ENCODE assay signal across 27 cellular contexts in genomic region chr2:171310889-171311288, GRCh38.
"Had no signal": no experiment of that assay in that cellular context is flagged by ENCODE, and none has a peak within 500 bp of the region (broad histone marks: within the 10 kb centered on the region; RNA-seq: fewer than 3 reads in every experiment).

No MANE protein-coding gene starts in this region.

- H3K27ac Mint-ChIP-seq: activated CD4-positive, alpha-beta T cell treated with anti-CD3 and anti-CD28 coated beads, Interleukin-2, amount 10 ng/mL, durations not matched to agents 24 days and 14 days; activated CD8-positive, alpha-beta memory T cell treated with anti-CD3 and anti-CD28 coated beads, Interleukin-2, amount 10 ng/mL, durations not matched to agents 7 days and 5 days; activated naive CD4-positive, alpha-beta T cell treated with anti-CD3 and anti-CD28 coated beads, Interleukin-2, amount 10 ng/mL, durations not matched to agents 7 days and 5 days; activated naive CD8-positive, alpha-beta T cell treated with anti-CD3 and anti-CD28 coated beads, Interleukin-2, amount 10 ng/mL, durations not matched to agents 7 days and 5 days; activated T-cell treated with anti-CD3 and anti-CD28 coated beads, Interleukin-2, amount 50 U/mL, for 24 hours; WTC11 had no signal

- H3K36me3 ChIP-seq: adrenal gland, colonic mucosa, Peyer's patch, SJCRH30 had no signal

- DNase-seq: activated CD4-positive, alpha-beta T cell treated with anti-CD3 and anti-CD28 coated beads, Interleukin-2, amount 10 ng/mL, durations not matched to agents 24 days and 14 days; activated CD4-positive, alpha-beta T cell treated with anti-CD3 and anti-CD28 coated beads, Interleukin-2, amount 50 U/mL, for 48 hours; activated CD4-positive, CD25-positive, alpha-beta regulatory T cell treated with anti-CD3 and anti-CD28 coated beads, Interleukin-2, amount 50 U/mL, for 72 hours; activated CD8-positive, alpha-beta memory T cell treated with anti-CD3 and anti-CD28 coated beads, Interleukin-2, amount 10 ng/mL, durations not matched to agents 7 days and 5 days; activated gamma-delta T cell; activated naive CD4-positive, alpha-beta T cell treated with anti-CD3 and anti-CD28 coated beads, Interleukin-2, amount 10 ng/mL, durations not matched to agents 7 days and 5 days; activated naive CD8-positive, alpha-beta T cell treated with anti-CD3 and anti-CD28 coated beads, Interleukin-2, amount 10 ng/mL, durations not matched to agents 7 days and 5 days; activated T-cell treated with anti-CD3 and anti-CD28 coated beads, Interleukin-2, amount 50 U/mL, for 24 hours; adrenal gland; anterior cingulate cortex; caudate nucleus; colonic mucosa; Karpas-422; NCI-H146; NCI-H1930; NCI-H2171; NCI-H226; NCI-H510A; NCI-H526 treated with DMSO at 0.1 percent for 48 hours; OCI-M1; Peyer's patch; Right ventricle myocardium superior; SJCRH30; SK-N-SH; T-helper 1 cell had no signal

- ATAC-seq: activated CD8-positive, alpha-beta memory T cell treated with anti-CD3 and anti-CD28 coated beads, Interleukin-2, amount 10 ng/mL, durations not matched to agents 7 days and 5 days; WTC11 had no signal

- H3K9me2 ChIP-seq: SK-N-SH had no signal

- H3K4me1 ChIP-seq: adrenal gland, colonic mucosa, Peyer's patch, SJCRH30 had no signal

- H3K4me3 ChIP-seq: adrenal gland, colonic mucosa, Peyer's patch, SJCRH30 had no signal

- H3K4me2 ChIP-seq: SK-N-SH had no signal

- H3K9me3 ChIP-seq: adrenal gland, colonic mucosa, SJCRH30, SK-N-SH had no signal

- H3K27ac ChIP-seq: adrenal gland, colonic mucosa, Peyer's patch, RWPE1, SJCRH30 had no signal

- H3K4me3 Mint-ChIP-seq: activated CD4-positive, alpha-beta T cell treated with anti-CD3 and anti-CD28 coated beads, Interleukin-2, amount 10 ng/mL, durations not matched to agents 24 days and 14 days; activated CD8-positive, alpha-beta memory T cell treated with anti-CD3 and anti-CD28 coated beads, Interleukin-2, amount 10 ng/mL, durations not matched to agents 7 days and 5 days; activated naive CD4-positive, alpha-beta T cell treated with anti-CD3 and anti-CD28 coated beads, Interleukin-2, amount 10 ng/mL, durations not matched to agents 7 days and 5 days; activated naive CD8-positive, alpha-beta T cell treated with anti-CD3 and anti-CD28 coated beads, Interleukin-2, amount 10 ng/mL, durations not matched to agents 7 days and 5 days; activated T-cell treated with anti-CD3 and anti-CD28 coated beads, Interleukin-2, amount 50 U/mL, for 24 hours; WTC11 had no signal

- H3K27me3 ChIP-seq: adrenal gland, colonic mucosa, Peyer's patch, SJCRH30 had no signal

- H3K27me3 Mint-ChIP-seq: activated CD4-positive, alpha-beta T cell treated with anti-CD3 and anti-CD28 coated beads, Interleukin-2, amount 10 ng/mL, durations not matched to agents 24 days and 14 days; activated CD8-positive, alpha-beta memory T cell treated with anti-CD3 and anti-CD28 coated beads, Interleukin-2, amount 10 ng/mL, durations not matched to agents 7 days and 5 days; activated naive CD4-positive, alpha-beta T cell treated with anti-CD3 and anti-CD28 coated beads, Interleukin-2, amount 10 ng/mL, durations not matched to agents 7 days and 5 days; activated naive CD8-positive, alpha-beta T cell treated with anti-CD3 and anti-CD28 coated beads, Interleukin-2, amount 10 ng/mL, durations not matched to agents 7 days and 5 days; activated T-cell treated with anti-CD3 and anti-CD28 coated beads, Interleukin-2, amount 50 U/mL, for 24 hours had no signal
